8 cellular contexts compared by ENCODE assay signal in the genomic region with DNA sequence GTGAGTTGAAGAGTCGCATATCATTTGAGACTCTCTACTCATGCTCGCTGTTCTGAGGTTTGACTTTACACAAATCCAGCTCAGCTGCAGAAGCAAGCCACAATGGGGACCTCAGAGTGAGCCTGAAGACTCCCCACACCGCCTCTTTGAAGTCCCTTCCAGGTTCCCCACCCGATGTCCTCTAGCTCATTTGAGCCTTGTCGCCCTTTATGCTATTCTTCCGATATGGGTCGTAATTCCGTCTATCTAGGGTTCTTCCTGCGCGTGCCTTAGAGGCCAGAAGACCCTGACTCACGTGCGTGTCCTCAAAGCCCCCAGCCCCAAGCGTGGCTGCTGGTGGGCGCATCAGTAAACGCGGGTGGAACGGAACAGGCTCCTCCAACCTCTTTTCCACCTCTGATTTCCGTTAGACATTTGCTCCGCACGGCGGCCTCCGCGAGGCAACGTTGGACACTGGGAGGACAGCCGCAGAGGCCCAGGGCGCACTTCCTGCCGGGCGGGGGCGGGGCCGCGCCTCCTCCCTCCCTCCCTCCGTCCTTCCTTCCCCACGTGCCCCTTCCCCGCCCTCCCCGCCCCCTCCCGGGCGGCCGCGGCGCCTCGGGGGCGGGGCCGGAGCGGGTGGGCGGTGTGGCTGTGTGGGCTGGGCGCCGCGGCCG. TPM values are rescaled to one million over a fixed set of nuclear protein-coding genes. Genes with fewer than 3 reads are reported as not detected.
DNase-seq lines count a peak whose midpoint lies in the region; ATAC-seq and TF ChIP-seq lines count a peak whose summit lies in the region.

A gene with protein sequence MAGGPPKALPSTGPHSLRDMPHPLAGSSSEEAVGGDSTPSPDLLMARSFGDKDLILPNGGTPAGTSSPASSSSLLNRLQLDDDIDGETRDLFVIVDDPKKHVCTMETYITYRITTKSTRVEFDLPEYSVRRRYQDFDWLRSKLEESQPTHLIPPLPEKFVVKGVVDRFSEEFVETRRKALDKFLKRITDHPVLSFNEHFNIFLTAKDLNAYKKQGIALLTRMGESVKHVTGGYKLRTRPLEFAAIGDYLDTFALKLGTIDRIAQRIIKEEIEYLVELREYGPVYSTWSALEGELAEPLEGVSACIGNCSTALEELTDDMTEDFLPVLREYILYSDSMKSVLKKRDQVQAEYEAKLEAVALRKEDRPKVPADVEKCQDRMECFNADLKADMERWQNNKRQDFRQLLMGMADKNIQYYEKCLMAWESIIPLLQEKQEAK (plus strand): TSS at position 650 of the 656 bp plus-strand sequence. CDS start 242 bp downstream, outside the sequence.

- H3K27me3 Mint-ChIP-seq in IgD-negative memory B cell (peaks cover 3% of the 10 kb centered on the region), natural killer cell (ENCODE audit: low read depth in 2 of 2) (no peaks in the 10 kb centered on the region)

- peak; percentile 69 for ATAC-seq in GM21576 (IDR thresholded peaks at IDR 0.05; ENCODE audit: unreplicated experiment)
- peak; percentile 79 to 95 (median 89) for ATAC-seq in natural killer cell

- H3K4me1 Mint-ChIP-seq in IgD-negative memory B cell = peaks cover 23 to 35% (median 30%) of the 10 kb centered on the region in 3 donors
- H3K4me1 Mint-ChIP-seq in natural killer cell = peaks cover 53 to 59% of the 10 kb centered on the region in 2 donors

- TF ChIP-seq CTCF in natural killer cell (IDR thresholded peaks at IDR 0.05) = no peak

- DNase-seq in DMS79 (lab: John Stamatoyannopoulos, UW) (peak; percentile 47), RPMI7951 (ENCODE audit: low read depth) (peak; percentile 89), fibroblast of peridontal ligament (ENCODE audit: extremely low read depth) (peak; percentile 77), natural killer cell (peak; percentile 75)
- DNase-seq in activated T-helper 9 cell treated with anti-CD3 and anti-CD28 coated beads, Interleukin-2, amount 50 U/mL, for 16 hours (ENCODE audit: low read depth) = peak; percentile 62
- peak; percentile 51 to 76 (median 64) for DNase-seq in stimulated activated naive CD4-positive, alpha-beta T cell (lab: John Stamatoyannopoulos, UW)

- H3K36me3 Mint-ChIP-seq in IgD-negative memory B cell (peaks cover 2% of the 10 kb centered on the region), natural killer cell (no peaks in the 10 kb centered on the region)

- H3K4me3 Mint-ChIP-seq in IgD-negative memory B cell (peak within 1 kb of the TSS; percentile 87 to 95 (median 94)), natural killer cell (peak within 1 kb of the TSS; percentile 91)

- peak within 1 kb of the TSS; percentile 90 to 92 (median 90) for H3K27ac Mint-ChIP-seq in IgD-negative memory B cell
- peak within 1 kb of the TSS; percentile 85 to 89 for H3K27ac Mint-ChIP-seq in natural killer cell

- H3K9me3 Mint-ChIP-seq in IgD-negative memory B cell (no peaks in the 10 kb centered on the region), natural killer cell (no peaks in the 10 kb centered on the region)

- intact Hi-C loops in natural killer cell (cut with micrococcal nuclease) = loop anchor here (1.0 to 10.0 kb wide), 3 partner anchors 33 to 575 kb away; a partner anchor contains a TSS

RNA-seq across cellular contexts. Expression of the gene that starts here (rescaled TPM):
- 1.4 TPM for polyA plus RNA-seq in IgD-negative memory B cell
- 7.0 and 9.0 TPM in 2 replicates for total RNA-seq in RPMI7951 (2014; rRNA removed; shearing (Covaris generic))
- total RNA-seq in natural killer cell = 10 to 100 TPM in 1 of 3 donors, 1 to 10 TPM in 2; 8.5 to 10.5 (median 9.3) TPM

Comparison
In these comparisons a context has a peak if more than half of its experiments do, and no peak if none do; other contexts are left out.
1. Peak in every context shown above with its lines: DNase-seq and ATAC-seq.